8 cellular contexts compared by ENCODE assay signal in the genomic region with DNA sequence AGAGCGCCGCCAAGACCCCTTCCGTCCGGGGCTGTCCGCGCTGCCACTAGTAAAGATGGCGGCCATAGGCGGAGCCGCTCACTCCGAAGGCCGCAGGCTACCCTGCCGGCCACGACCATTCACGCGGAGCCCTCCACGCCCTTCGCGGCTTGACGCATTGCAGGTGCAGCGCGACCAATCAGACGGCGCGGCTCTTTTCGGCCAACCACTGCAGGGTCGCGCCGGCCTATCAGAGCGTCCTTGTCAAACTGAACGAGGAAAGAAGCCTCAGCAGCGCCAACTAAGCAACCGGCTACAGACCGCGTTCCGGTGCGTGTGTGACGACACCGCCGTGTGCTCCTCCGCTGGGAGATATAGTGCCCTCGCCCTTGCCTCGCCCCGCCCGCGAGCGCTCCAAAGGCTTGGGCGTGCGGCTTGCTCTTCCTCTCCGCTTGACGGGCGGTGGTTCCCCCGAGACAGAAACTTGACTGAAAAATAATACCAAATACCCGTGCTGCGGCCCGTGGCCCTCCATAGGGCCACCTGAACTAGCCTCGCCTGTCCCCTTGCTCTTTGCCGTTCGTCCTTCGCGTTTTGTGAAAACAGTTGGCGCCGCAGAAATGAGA. TPM values are rescaled to one million over a fixed set of nuclear protein-coding genes. Genes with fewer than 3 reads are reported as not detected.
A peak's percentile ranks its signal among the peaks of the same experiment; 100 is the strongest.
DNase-seq lines count a peak whose midpoint lies in the region; ATAC-seq and TF ChIP-seq lines count a peak whose summit lies in the region.

No MANE protein-coding gene starts in this region.

- ATAC-seq in GM18870 (IDR thresholded peaks at IDR 0.05; ENCODE audit: unreplicated experiment) (peak; percentile 94), HG03135 (IDR thresholded peaks at IDR 0.05; ENCODE audit: unreplicated experiment) (peak; percentile 92), WTC11 (peak; percentile 94)

- H3K27ac Mint-ChIP-seq in WTC11, result no peak overlapping the region

- no peaks in the 10 kb centered on the region for H3K36me3 Mint-ChIP-seq in WTC11

- peaks cover 12% of the 10 kb centered on the region for H3K4me1 Mint-ChIP-seq in WTC11

- peak; percentile 99 for DNase-seq in AG08395 (ENCODE audit: low spot score)
- DNase-seq in NCI-H2227 (lab: John Stamatoyannopoulos, UW; ENCODE audit: unreplicated experiment), result peak; percentile 99
- peak; percentile 99 for DNase-seq in WTC11 (ENCODE audit: low spot score)
- DNase-seq in cerebellar nuclear complex (lab: John Stamatoyannopoulos, UW), result peak; percentile 92 to 99
- DNase-seq in islet precursor cell, result peak; percentile 100
- peak; percentile 90 to 97 (median 97) for DNase-seq in stimulated activated CD4-positive, alpha-beta T cell treated with anti-CD3 and anti-CD28 coated beads, Interleukin-12 subunit alpha, Interleukin-12 subunit beta, amount 100 ng/mL, for 48 hours (ENCODE audit: low read depth in 2 of 3, low spot score in 1 of 3)

- H3K27me3 Mint-ChIP-seq in WTC11 (ENCODE audit: low read depth), result no peaks in the 10 kb centered on the region; the same call in 1 of the 2 replicates

- CTCF ChIA-PET in WTC11 (lab: Charles Lee), result interaction anchor here (1.0 to 2.1 kb wide), 7 partner anchors 14 to 375 kb away, joined by 3 to 10 read pairs (median 5); a partner anchor contains a TSS

- POLR2A ChIA-PET in WTC11 (lab: Charles Lee), result interaction anchor here (1.1 to 3.5 kb wide), 3 partner anchors 14 to 376 kb away, joined by 3 to 41 read pairs (median 4); a partner anchor contains a TSS

- TF ChIP-seq CTCF in WTC11 (IDR thresholded peaks at IDR 0.05), result no peak

- H3K9me3 Mint-ChIP-seq in WTC11, result no peaks in the 10 kb centered on the region

- H3K4me3 Mint-ChIP-seq in WTC11, result no peak overlapping the region

TF ChIP-seq in WTC11, 78 proteins besides CTCF, POLR2A, EP300 and RAD21 (continues in another document):
- TF ChIP-seq, protein P1, sequence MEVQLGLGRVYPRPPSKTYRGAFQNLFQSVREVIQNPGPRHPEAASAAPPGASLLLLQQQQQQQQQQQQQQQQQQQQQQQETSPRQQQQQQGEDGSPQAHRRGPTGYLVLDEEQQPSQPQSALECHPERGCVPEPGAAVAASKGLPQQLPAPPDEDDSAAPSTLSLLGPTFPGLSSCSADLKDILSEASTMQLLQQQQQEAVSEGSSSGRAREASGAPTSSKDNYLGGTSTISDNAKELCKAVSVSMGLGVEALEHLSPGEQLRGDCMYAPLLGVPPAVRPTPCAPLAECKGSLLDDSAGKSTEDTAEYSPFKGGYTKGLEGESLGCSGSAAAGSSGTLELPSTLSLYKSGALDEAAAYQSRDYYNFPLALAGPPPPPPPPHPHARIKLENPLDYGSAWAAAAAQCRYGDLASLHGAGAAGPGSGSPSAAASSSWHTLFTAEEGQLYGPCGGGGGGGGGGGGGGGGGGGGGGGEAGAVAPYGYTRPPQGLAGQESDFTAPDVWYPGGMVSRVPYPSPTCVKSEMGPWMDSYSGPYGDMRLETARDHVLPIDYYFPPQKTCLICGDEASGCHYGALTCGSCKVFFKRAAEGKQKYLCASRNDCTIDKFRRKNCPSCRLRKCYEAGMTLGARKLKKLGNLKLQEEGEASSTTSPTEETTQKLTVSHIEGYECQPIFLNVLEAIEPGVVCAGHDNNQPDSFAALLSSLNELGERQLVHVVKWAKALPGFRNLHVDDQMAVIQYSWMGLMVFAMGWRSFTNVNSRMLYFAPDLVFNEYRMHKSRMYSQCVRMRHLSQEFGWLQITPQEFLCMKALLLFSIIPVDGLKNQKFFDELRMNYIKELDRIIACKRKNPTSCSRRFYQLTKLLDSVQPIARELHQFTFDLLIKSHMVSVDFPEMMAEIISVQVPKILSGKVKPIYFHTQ (CRISPR knock-in tag; IDR thresholded peaks at IDR 0.05), result no peak
- TF ChIP-seq ZBTB21 (CRISPR knock-in tag; IDR thresholded peaks at IDR 0.05; ENCODE audit: borderline replicate concordance) (no peak), KAT7 (CRISPR knock-in tag; IDR thresholded peaks at IDR 0.05; ENCODE audit: borderline replicate concordance) (no peak), CREB1 (CRISPR knock-in tag; IDR thresholded peaks at IDR 0.05) (no peak), ZNF219 (CRISPR knock-in tag; IDR thresholded peaks at IDR 0.05; ENCODE audit: borderline replicate concordance) (0 out of 2 replicates have a peak, but pooled peaks have one; percentile 49)
- TF ChIP-seq, protein P2, sequence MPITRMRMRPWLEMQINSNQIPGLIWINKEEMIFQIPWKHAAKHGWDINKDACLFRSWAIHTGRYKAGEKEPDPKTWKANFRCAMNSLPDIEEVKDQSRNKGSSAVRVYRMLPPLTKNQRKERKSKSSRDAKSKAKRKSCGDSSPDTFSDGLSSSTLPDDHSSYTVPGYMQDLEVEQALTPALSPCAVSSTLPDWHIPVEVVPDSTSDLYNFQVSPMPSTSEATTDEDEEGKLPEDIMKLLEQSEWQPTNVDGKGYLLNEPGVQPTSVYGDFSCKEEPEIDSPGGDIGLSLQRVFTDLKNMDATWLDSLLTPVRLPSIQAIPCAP (CRISPR knock-in tag; IDR thresholded peaks at IDR 0.05), result no peak; the same call in 1 of the 2 replicates
- TF ChIP-seq, protein P3, sequence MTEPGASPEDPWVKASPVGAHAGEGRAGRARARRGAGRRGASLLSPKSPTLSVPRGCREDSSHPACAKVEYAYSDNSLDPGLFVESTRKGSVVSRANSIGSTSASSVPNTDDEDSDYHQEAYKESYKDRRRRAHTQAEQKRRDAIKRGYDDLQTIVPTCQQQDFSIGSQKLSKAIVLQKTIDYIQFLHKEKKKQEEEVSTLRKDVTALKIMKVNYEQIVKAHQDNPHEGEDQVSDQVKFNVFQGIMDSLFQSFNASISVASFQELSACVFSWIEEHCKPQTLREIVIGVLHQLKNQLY (CRISPR knock-in tag; IDR thresholded peaks at IDR 0.05), result no peak
- TF ChIP-seq, protein P4, sequence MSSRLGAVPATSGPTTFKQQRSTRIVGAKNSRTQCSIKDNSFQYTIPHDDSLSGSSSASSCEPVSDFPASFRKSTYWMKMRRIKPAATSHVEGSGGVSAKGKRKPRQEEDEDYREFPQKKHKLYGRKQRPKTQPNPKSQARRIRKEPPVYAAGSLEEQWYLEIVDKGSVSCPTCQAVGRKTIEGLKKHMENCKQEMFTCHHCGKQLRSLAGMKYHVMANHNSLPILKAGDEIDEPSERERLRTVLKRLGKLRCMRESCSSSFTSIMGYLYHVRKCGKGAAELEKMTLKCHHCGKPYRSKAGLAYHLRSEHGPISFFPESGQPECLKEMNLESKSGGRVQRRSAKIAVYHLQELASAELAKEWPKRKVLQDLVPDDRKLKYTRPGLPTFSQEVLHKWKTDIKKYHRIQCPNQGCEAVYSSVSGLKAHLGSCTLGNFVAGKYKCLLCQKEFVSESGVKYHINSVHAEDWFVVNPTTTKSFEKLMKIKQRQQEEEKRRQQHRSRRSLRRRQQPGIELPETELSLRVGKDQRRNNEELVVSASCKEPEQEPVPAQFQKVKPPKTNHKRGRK (CRISPR knock-in tag; IDR thresholded peaks at IDR 0.05; ENCODE audit: borderline replicate concordance), result no peak
- TF ChIP-seq, protein P5, sequence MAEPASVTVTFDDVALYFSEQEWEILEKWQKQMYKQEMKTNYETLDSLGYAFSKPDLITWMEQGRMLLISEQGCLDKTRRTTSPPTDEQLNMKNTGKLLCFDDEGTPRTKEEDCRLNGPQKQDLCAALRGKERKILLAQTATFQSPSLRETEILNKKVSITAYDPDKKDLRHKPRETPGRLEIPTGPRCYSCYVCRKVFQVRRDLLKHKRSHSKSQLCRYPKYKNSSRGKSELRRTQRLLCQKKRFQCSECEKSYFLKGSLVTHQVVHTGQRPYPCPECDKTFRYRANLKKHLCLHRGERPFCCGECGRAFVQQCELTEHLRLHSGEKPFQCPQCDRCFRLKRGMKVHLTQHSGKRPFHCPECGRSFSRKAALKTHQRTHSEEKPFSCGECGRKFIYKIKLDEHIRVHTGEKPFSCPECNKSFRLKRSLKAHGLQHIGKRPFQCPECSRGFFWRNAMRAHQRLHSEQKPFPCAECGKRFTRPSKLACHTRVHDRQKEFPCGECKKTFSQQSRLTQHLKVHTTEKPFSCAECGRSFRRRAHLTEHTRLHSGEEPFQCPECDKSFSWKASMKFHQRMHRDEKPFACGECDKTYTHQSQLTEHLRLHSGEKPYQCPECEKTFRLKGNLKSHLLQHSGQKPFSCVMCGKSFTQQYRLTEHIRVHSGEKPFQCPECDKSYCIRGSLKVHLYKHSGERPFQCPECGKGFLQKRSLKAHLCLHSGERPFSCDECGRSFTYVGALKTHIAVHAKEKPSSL (CRISPR knock-in tag; conservative IDR thresholded peaks at IDR 0.05), result no peak
- TF ChIP-seq, protein P6, sequence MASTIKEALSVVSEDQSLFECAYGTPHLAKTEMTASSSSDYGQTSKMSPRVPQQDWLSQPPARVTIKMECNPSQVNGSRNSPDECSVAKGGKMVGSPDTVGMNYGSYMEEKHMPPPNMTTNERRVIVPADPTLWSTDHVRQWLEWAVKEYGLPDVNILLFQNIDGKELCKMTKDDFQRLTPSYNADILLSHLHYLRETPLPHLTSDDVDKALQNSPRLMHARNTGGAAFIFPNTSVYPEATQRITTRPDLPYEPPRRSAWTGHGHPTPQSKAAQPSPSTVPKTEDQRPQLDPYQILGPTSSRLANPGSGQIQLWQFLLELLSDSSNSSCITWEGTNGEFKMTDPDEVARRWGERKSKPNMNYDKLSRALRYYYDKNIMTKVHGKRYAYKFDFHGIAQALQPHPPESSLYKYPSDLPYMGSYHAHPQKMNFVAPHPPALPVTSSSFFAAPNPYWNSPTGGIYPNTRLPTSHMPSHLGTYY (CRISPR knock-in tag; IDR thresholded peaks at IDR 0.05), result no peak
- TF ChIP-seq, protein P7, sequence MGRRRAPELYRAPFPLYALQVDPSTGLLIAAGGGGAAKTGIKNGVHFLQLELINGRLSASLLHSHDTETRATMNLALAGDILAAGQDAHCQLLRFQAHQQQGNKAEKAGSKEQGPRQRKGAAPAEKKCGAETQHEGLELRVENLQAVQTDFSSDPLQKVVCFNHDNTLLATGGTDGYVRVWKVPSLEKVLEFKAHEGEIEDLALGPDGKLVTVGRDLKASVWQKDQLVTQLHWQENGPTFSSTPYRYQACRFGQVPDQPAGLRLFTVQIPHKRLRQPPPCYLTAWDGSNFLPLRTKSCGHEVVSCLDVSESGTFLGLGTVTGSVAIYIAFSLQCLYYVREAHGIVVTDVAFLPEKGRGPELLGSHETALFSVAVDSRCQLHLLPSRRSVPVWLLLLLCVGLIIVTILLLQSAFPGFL (CRISPR knock-in tag; IDR thresholded peaks at IDR 0.05; ENCODE audit: borderline replicate concordance), result no peak

RNA-seq across cellular contexts. Expression of a gene that starts 13.6 kb away (rescaled TPM):
- total RNA-seq in WTC11 (2021), result 338 to 373 TPM (median 350 TPM) in 3 replicates

RNA-seq across cellular contexts. Expression of a gene that starts 51.5 kb away (rescaled TPM):
- total RNA-seq in WTC11 (2021), result 12.1 to 13.5 TPM (median 12.2 TPM) in 3 replicates

Comparison
In these comparisons a context has a peak if more than half of its experiments do, and no peak if none do; other contexts are left out.
1. Peak in every context shown above with its lines: DNase-seq and ATAC-seq.